Comparison of ENCODE assay signal across 19 cellular contexts in genomic region chr20:40561187-40561586, GRCh38.
DNase-seq lines count a peak whose midpoint lies in the region; ATAC-seq, FAIRE-seq and TF ChIP-seq lines count a peak whose summit lies in the region.
"Had no signal": no experiment of that assay in that cellular context is flagged by ENCODE, and none has a peak within 500 bp of the region (broad histone marks: within the 10 kb centered on the region; RNA-seq: fewer than 3 reads in every experiment).

No MANE protein-coding gene starts in this region.

- peaks cover 0 to 7% (median 3%) of the 10 kb centered on the region in 7 donors for H3K9me3 Mint-ChIP-seq in CD14-positive monocyte
- no peaks in the 10 kb centered on the region for H3K9me3 Mint-ChIP-seq in chondrocyte (ENCODE audit: low read depth)
- H3K9me3 Mint-ChIP-seq: CD8-positive, alpha-beta T cell; H9 had no signal

- H3K27ac ChIP-seq in K562 (ENCODE audit: extremely low read depth, low read depth, low read length), result no peak overlapping the region
- H3K27ac ChIP-seq: GM23248 had no signal

- in situ Hi-C loops in K562 (cut with MboI), result no loop called here

- TF ChIP-seq POLR2A in K562 (conservative IDR thresholded peaks at IDR 0.05), result no peak

- H3K9me1 ChIP-seq in K562 (ENCODE audit: control insufficient read depth, insufficient read depth, low read length), result no peaks in the 10 kb centered on the region

- no peaks in the 10 kb centered on the region for H3K36me3 ChIP-seq in K562 (ENCODE audit: control insufficient read depth, insufficient read depth, low read length)

- no peaks in the 10 kb centered on the region for H3K27me3 ChIP-seq in K562 (ENCODE audit: control insufficient read depth in 2 of 2, insufficient read depth in 2 of 2, low read length in 2 of 2)

- TF ChIP-seq CTCF in CD14-positive monocyte (IDR thresholded peaks at IDR 0.05) (no peak), K562 (IDR thresholded peaks at IDR 0.05 in 2 of 3, conservative IDR thresholded peaks at IDR 0.05 in 1 of 3; ENCODE audit: insufficient read depth in 2 of 3, low read depth in 1 of 3, low read length in 3 of 3) (no peak), chondrocyte (IDR thresholded peaks at IDR 0.05) (no peak)

- H3K4me1 Mint-ChIP-seq in CD14-positive monocyte (peaks cover 37% of the 10 kb centered on the region), chondrocyte (ENCODE audit: low read depth) (peaks cover 34% of the 10 kb centered on the region)
- H3K4me1 Mint-ChIP-seq: CD4-positive, CD25-positive, alpha-beta regulatory T cell had no signal

- CTCF ChIA-PET in K562 (lab: Yijun Ruan, JAX; ENCODE audit: low intra/inter-chr PET ratio), result no interaction called here

- ATAC-seq in K562, result no peak
- no peak for ATAC-seq in HG03139 (IDR thresholded peaks at IDR 0.05; ENCODE audit: unreplicated experiment)
- ATAC-seq: CD8-positive, alpha-beta T cell had no signal

- peaks cover 8 to 9% of the 10 kb centered on the region in 2 donors for H3K36me3 Mint-ChIP-seq in CD14-positive monocyte
- H3K36me3 Mint-ChIP-seq in chondrocyte (ENCODE audit: low read depth), result no peaks in the 10 kb centered on the region
- H3K36me3 Mint-ChIP-seq: CD4-positive, CD25-positive, alpha-beta regulatory T cell; CD8-positive, alpha-beta T cell had no signal

- no peak overlapping the region for H2AFZ ChIP-seq in K562 (ENCODE audit: low read depth, low read length)
- H2AFZ ChIP-seq: GM23248 had no signal

- TF ChIP-seq RAD21 in K562 (CRISPR knock-in tag; conservative IDR thresholded peaks at IDR 0.05 in 1 of 2, IDR thresholded peaks at IDR 0.05 in 1 of 2), result no peak

- H3K27ac Mint-ChIP-seq in CD14-positive monocyte, result peak overlapping the region in 4 of 7 donors; percentile 38 to 87 (median 68)
- no peak overlapping the region for H3K27ac Mint-ChIP-seq in chondrocyte (ENCODE audit: unreplicated experiment)
- H3K27ac Mint-ChIP-seq: CD4-positive, CD25-positive, alpha-beta regulatory T cell; CD8-positive, alpha-beta T cell had no signal

- intact Hi-C loops in CD14-positive monocyte (cut with micrococcal nuclease), result loop anchor here (5.0 to 10.0 kb wide), 3 partner anchors 54 to 239 kb away; no protein-coding TSS in a partner anchor
- intact Hi-C loops in K562 (cut with micrococcal nuclease), result no loop called here

- no peaks in the 10 kb centered on the region for H4K20me1 ChIP-seq in K562 (replicated peaks; ENCODE audit: control insufficient read depth, insufficient read depth, low read length)

- peaks cover 3 to 26% of the 10 kb centered on the region in 2 experiments for H3K4me1 ChIP-seq in K562 (replicated peaks in 1 of 2; ENCODE audit: control insufficient read depth in 2 of 2, insufficient read depth in 2 of 2, low read length in 2 of 2)
- H3K4me1 ChIP-seq: Caco-2 had no signal

- WGBS in K562 (ENCODE audit: insufficient coverage, low coverage, missing lambda C conversion rate), result 24% methylated on average over 2 of the region's 3 CpGs

- no peak overlapping the region for H3K4me2 ChIP-seq in K562 (ENCODE audit: insufficient read depth, low read length)

- H3K79me2 ChIP-seq in K562 (ENCODE audit: control insufficient read depth, insufficient read depth, low read length), result no peaks in the 10 kb centered on the region

- no peak for TF ChIP-seq EP300 in K562 (IDR thresholded peaks at IDR 0.05; ENCODE audit: low read length)

- H3K4me3 Mint-ChIP-seq in CD14-positive monocyte (no peak overlapping the region), chondrocyte (ENCODE audit: unreplicated experiment) (no peak overlapping the region)
- H3K4me3 Mint-ChIP-seq: CD4-positive, CD25-positive, alpha-beta regulatory T cell; CD8-positive, alpha-beta T cell; H9 had no signal

- POLR2A ChIA-PET in K562 (lab: Yijun Ruan, JAX), result interaction anchor here (0.6 to 1.0 kb wide), 2 partner anchors 10 to 694 kb away, joined by 3 read pairs; no protein-coding TSS in a partner anchor

- no peak for FAIRE-seq in K562 (lab: Jason Lieb, UNC)
- FAIRE-seq: A204.1, G401.6, GM12892 had no signal

- H3K9me3 ChIP-seq in K562 (replicated peaks; ENCODE audit: control insufficient read depth, insufficient read depth, low read depth, low read length), result no peaks in the 10 kb centered on the region
- H3K9me3 ChIP-seq: Caco-2 had no signal

- DNase-seq in CD14-positive monocyte (ENCODE audit: low spot score) (no peak), K562 (ENCODE audit: extremely low read depth in 1 of 4, low spot score in 3 of 4) (no peak), globus pallidus (ENCODE audit: low spot score) (peak; percentile 6), pons (ENCODE audit: low spot score) (peak; percentile 33), chondrocyte (ENCODE audit: low spot score) (no peak)
- DNase-seq in activated T-cell treated with anti-CD3 and anti-CD28 coated beads, Interleukin-2, amount 50 U/mL, for 48 hours, result no peak
- DNase-seq: ACHN; AML-193; Caco-2; CD4-positive, CD25-positive, alpha-beta regulatory T cell; CD8-positive, alpha-beta T cell; DMS153; DND-41; H9 had no signal

- peaks cover 5 to 11% (median 10%) of the 10 kb centered on the region in 3 donors for H3K27me3 Mint-ChIP-seq in CD14-positive monocyte (ENCODE audit: low read depth in 3 of 3)
- no peaks in the 10 kb centered on the region for H3K27me3 Mint-ChIP-seq in chondrocyte (ENCODE audit: low read depth)

- H3K4me3 ChIP-seq in K562, result no peak overlapping the region
- H3K4me3 ChIP-seq: GM23248 had no signal

- BruUV-seq in K562 (replicated peaks; lab: Mats Ljungman, UMichigan), result no TSS peak

- H3K9ac ChIP-seq in K562 (ENCODE audit: insufficient read depth in 1 of 2, low read depth in 2 of 2, low read length in 2 of 2), result no peak overlapping the region
- H3K9ac ChIP-seq: GM23248 had no signal

TF ChIP-seq in K562, 482 proteins besides CTCF, POLR2A, EP300 and RAD21:
- TF ChIP-seq RFX5 (IDR thresholded peaks at IDR 0.05; ENCODE audit: low read depth, low read length) (peak; percentile 69; the same call in 1 of the 2 replicates), HDGF (IDR thresholded peaks at IDR 0.05) (no peak)

Comparison
In these comparisons a context has a peak if more than half of its experiments do, and no peak if none do; other contexts are left out.
1. DNase-seq: peak in globus pallidus (single experiment) and pons (single experiment); none in CD14-positive monocyte (single experiment), K562 (0 of 4), activated T-cell treated with anti-CD3 and anti-CD28 coated beads, Interleukin-2, amount 50 U/mL, for 48 hours (0 of 2) and chondrocyte (single experiment).